ENCODE assay signal across 8 cellular contexts in the genomic region with DNA sequence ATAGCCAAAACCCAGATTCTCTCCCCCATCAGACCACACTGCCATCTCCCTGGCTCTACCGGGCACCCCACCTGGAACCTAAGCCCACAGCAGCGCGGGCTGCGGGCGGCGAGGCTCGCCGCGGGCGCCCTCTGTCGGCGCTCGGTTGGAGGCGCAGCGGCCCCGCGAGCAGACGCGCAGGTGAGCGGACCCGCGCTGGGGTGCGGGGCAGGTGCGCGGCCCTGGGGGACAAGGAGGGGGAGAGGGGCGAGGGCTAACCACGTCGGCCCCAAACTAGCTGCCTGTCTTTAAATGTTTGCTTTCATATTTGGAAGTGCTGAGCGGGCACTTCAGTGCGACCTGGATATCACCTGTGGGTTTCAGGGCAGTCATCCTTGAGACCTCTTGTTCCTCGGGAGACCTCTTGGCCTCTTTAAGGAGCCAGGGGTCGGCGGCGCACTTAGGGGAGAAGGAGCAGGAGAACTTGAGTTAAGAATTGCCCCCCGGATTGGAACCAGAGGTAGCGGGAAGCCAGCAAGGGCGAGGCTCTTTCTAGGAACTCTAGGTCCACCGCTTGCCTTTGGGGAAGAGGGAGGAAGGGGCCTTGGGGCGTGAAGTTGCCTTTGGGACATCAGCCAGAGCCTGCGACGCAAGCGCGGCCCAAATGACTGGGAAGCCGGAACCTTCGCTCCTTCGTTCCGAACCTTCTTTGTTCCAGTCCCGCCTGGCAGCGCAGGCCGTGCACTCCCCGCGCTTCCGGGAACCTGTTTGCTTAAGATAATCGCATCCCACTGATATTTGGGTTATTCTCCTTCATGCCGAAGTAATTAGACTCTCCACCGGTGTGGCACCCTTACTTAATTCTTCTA.
A peak's percentile ranks its signal among the peaks of the same experiment; 100 is the strongest.
DNase-seq lines count a peak whose midpoint lies in the region; ATAC-seq and TF ChIP-seq lines count a peak whose summit lies in the region.

No MANE protein-coding gene starts in this region.

- peak; percentile 75 for DNase-seq in AG20443 (ENCODE audit: low spot score)
- DNase-seq in RWPE2 (ENCODE audit: low spot score) = no peak
- DNase-seq in adrenal gland = peak in 3 of 7 donors; percentile 7 to 17 (median 11)
- peak in 2 of 3 donors; percentile 26 for DNase-seq in immature natural killer cell
- peak; percentile 24 for DNase-seq in stimulated activated CD4-positive, alpha-beta T cell treated with anti-CD3 and anti-CD28 coated beads, Interleukin-1b, Interleukin-23, amount 100 ng/mL, for 48 hours

- WGBS in adrenal gland, 4 donors = 8 to 13% (median 10%) methylated on average over 40 to 56 of the region's 56 CpGs

- no peak overlapping the region for H3K4me3 ChIP-seq in RWPE2 (ENCODE audit: severe bottlenecking)
- peak overlapping the region in 1 of 4 donors; percentile 44 for H3K4me3 ChIP-seq in adrenal gland

- H3K27ac ChIP-seq in RWPE2 (ENCODE audit: poor library complexity, severe bottlenecking) (no peak overlapping the region), adrenal gland (no peak overlapping the region)

- intact Hi-C loops in adrenal gland (cut with DNase I) = loop anchor here (5.0 to 10.0 kb wide), 3 partner anchors 327 to 408 kb away; no protein-coding TSS in a partner anchor

- H3K27me3 ChIP-seq in RWPE2 (ENCODE audit: insufficient read depth, poor library complexity, severe bottlenecking) (peaks cover 27% of the 10 kb centered on the region), adrenal gland (peaks cover 7% of the 10 kb centered on the region)

- H3K4me1 ChIP-seq in RWPE2 (ENCODE audit: insufficient read depth, poor library complexity, severe bottlenecking) (no peaks in the 10 kb centered on the region), adrenal gland (replicated peaks in 1 of 2) (peaks cover 0 to 9% of the 10 kb centered on the region in 2 donors)

- peak overlapping the region; percentile 69 to 82 (median 73) for H3K4me3 Mint-ChIP-seq in immature natural killer cell

- no peak for TF ChIP-seq POLR2A in adrenal gland (IDR thresholded peaks at IDR 0.05)

- no peaks in the 10 kb centered on the region for H3K9me3 Mint-ChIP-seq in immature natural killer cell

- TF ChIP-seq CTCF in RWPE2 (IDR thresholded peaks at IDR 0.05; ENCODE audit: poor library complexity, severe bottlenecking) (peak; percentile 94), adrenal gland (IDR thresholded peaks at IDR 0.05) (peak; percentile 22 to 86 (median 42))

- H3K27me3 Mint-ChIP-seq in immature natural killer cell (ENCODE audit: low read depth in 3 of 3) = peaks cover 2 to 14% (median 8%) of the 10 kb centered on the region in 3 donors

- no peak overlapping the region for H3K27ac Mint-ChIP-seq in immature natural killer cell

- H3K36me3 ChIP-seq in RWPE2 (ENCODE audit: low read depth) (no peaks in the 10 kb centered on the region), adrenal gland (replicated peaks in 1 of 2) (no peaks in the 10 kb centered on the region)

- peaks cover 6 to 12% of the 10 kb centered on the region in 2 donors for H3K4me1 Mint-ChIP-seq in immature natural killer cell

- H3K36me3 Mint-ChIP-seq in immature natural killer cell = no peaks in the 10 kb centered on the region

- H3K9me3 ChIP-seq in RWPE2 (ENCODE audit: severe bottlenecking) = no peaks in the 10 kb centered on the region
- H3K9me3 ChIP-seq in adrenal gland (replicated peaks in 1 of 3) = no peaks in the 10 kb centered on the region

- ATAC-seq in GM19025 (IDR thresholded peaks at IDR 0.05; ENCODE audit: low read depth, unreplicated experiment) = peak; percentile 71
- ATAC-seq in HG03139 (IDR thresholded peaks at IDR 0.05; ENCODE audit: unreplicated experiment) = peak; percentile 73
- peak; percentile 71 for ATAC-seq in RWPE2 (ENCODE audit: low read depth)
- ATAC-seq in GM18870 (IDR thresholded peaks at IDR 0.05; ENCODE audit: unreplicated experiment) = no peak
